Comparison of ENCODE assay signal across 10 cellular contexts in genomic region chr17:52383493-52384100, GRCh38.
DNase-seq lines count a peak whose midpoint lies in the region; ATAC-seq and TF ChIP-seq lines count a peak whose summit lies in the region.
"Had no signal": no experiment of that assay in that cellular context is flagged by ENCODE, and none has a peak within 500 bp of the region (broad histone marks: within the 10 kb centered on the region; RNA-seq: fewer than 3 reads in every experiment).

No MANE protein-coding gene starts in this region.

- no peaks in the 10 kb centered on the region for H3K27me3 Mint-ChIP-seq in endothelial cell (ENCODE audit: unreplicated experiment)
- no peaks in the 10 kb centered on the region for H3K27me3 Mint-ChIP-seq in nephron progenitor cell (ENCODE audit: low read depth, poor library complexity)
- H3K27me3 Mint-ChIP-seq: dendritic cell treated with granulocyte-macrophage colony-stimulating factor and Interleukin-4, amounts not matched to agents 40 ng/mL and 50 ng/mL, for 4 days had no signal

- peak; percentile 92 for TF ChIP-seq CTCF in 22Rv1 (IDR thresholded peaks at IDR 0.05)
- peak; percentile 56 for TF ChIP-seq CTCF in GM10248 (IDR thresholded peaks at IDR 0.05; ENCODE audit: control extremely low read depth, extremely low read depth, low read depth, missing control alignments)
- TF ChIP-seq CTCF in Peyer's patch (IDR thresholded peaks at IDR 0.05) = peak in 4 of 6 experiments; percentile 8 to 35 (median 30)
- peak; percentile 41 for TF ChIP-seq CTCF in endothelial cell (IDR thresholded peaks at IDR 0.05; ENCODE audit: unreplicated experiment)
- TF ChIP-seq CTCF in nephron progenitor cell (IDR thresholded peaks at IDR 0.05) = peak; percentile 83

- H3K36me3 Mint-ChIP-seq in endothelial cell (ENCODE audit: low read depth, unreplicated experiment) = no peaks in the 10 kb centered on the region
- H3K36me3 Mint-ChIP-seq in nephron progenitor cell (ENCODE audit: low read depth) = no peaks in the 10 kb centered on the region
- H3K36me3 Mint-ChIP-seq: stimulated activated effector memory CD8-positive, alpha-beta T cell treated with anti-CD3 and anti-CD28 coated beads, Interleukin-12 subunit alpha, Interleukin-12 subunit beta, amount 100 ng/mL, for 72 hours had no signal

- H3K27ac Mint-ChIP-seq in endothelial cell (ENCODE audit: unreplicated experiment) (no peak overlapping the region), nephron progenitor cell (no peak overlapping the region)
- H3K27ac Mint-ChIP-seq: dendritic cell treated with granulocyte-macrophage colony-stimulating factor and Interleukin-4, amounts not matched to agents 40 ng/mL and 50 ng/mL, for 4 days; stimulated activated effector memory CD8-positive, alpha-beta T cell treated with anti-CD3 and anti-CD28 coated beads, Interleukin-12 subunit alpha, Interleukin-12 subunit beta, amount 100 ng/mL, for 72 hours had no signal

- H3K27ac ChIP-seq in 22Rv1 = no peak overlapping the region
- no peak overlapping the region for H3K27ac ChIP-seq in Peyer's patch

- no peaks in the 10 kb centered on the region for H3K27me3 ChIP-seq in Peyer's patch

- no peaks in the 10 kb centered on the region for H3K36me3 ChIP-seq in Peyer's patch

- H3K4me1 ChIP-seq in Peyer's patch = no peaks in the 10 kb centered on the region

- H3K9me3 ChIP-seq in Peyer's patch = no peaks in the 10 kb centered on the region

- CTCF ChIA-PET in GM10248 (lab: Yijun Ruan, JAX) = interaction anchor here (0.6 to 3.7 kb wide), 6 partner anchors 9 to 705 kb away, joined by 3 to 18 read pairs (median 4); no protein-coding TSS in a partner anchor

- POLR2A ChIA-PET in GM10248 (lab: Yijun Ruan, JAX) = no interaction called here

- no peak for TF ChIP-seq POLR2A in Peyer's patch (IDR thresholded peaks at IDR 0.05)

- H3K4me1 Mint-ChIP-seq in endothelial cell (ENCODE audit: unreplicated experiment) = no peaks in the 10 kb centered on the region
- H3K4me1 Mint-ChIP-seq in nephron progenitor cell = no peaks in the 10 kb centered on the region
- H3K4me1 Mint-ChIP-seq: stimulated activated effector memory CD8-positive, alpha-beta T cell treated with anti-CD3 and anti-CD28 coated beads, Interleukin-12 subunit alpha, Interleukin-12 subunit beta, amount 100 ng/mL, for 72 hours had no signal

- ATAC-seq in HG02571 (IDR thresholded peaks at IDR 0.05; ENCODE audit: unreplicated experiment) (no peak), GM18517 (IDR thresholded peaks at IDR 0.05; ENCODE audit: unreplicated experiment) (no peak)
- ATAC-seq: stimulated activated effector memory CD8-positive, alpha-beta T cell treated with anti-CD3 and anti-CD28 coated beads, Interleukin-12 subunit alpha, Interleukin-12 subunit beta, amount 100 ng/mL, for 72 hours had no signal

- DNase-seq in GM10248 (ENCODE audit: extremely low spot score) (peak; percentile 9), HuH-7.5 (ENCODE audit: low spot score) (peak; percentile 20), Peyer's patch (peak in 1 of 3 donors; percentile 48), endothelial cell (ENCODE audit: low spot score) (peak; percentile 63), nephron progenitor cell (peak; percentile 65)

- no peak overlapping the region for H3K4me3 Mint-ChIP-seq in endothelial cell (ENCODE audit: unreplicated experiment)
- no peak overlapping the region for H3K4me3 Mint-ChIP-seq in nephron progenitor cell
- H3K4me3 Mint-ChIP-seq: dendritic cell treated with granulocyte-macrophage colony-stimulating factor and Interleukin-4, amounts not matched to agents 40 ng/mL and 50 ng/mL, for 4 days; stimulated activated effector memory CD8-positive, alpha-beta T cell treated with anti-CD3 and anti-CD28 coated beads, Interleukin-12 subunit alpha, Interleukin-12 subunit beta, amount 100 ng/mL, for 72 hours had no signal

- H3K9me3 Mint-ChIP-seq in endothelial cell (ENCODE audit: unreplicated experiment) = no peaks in the 10 kb centered on the region
- no peaks in the 10 kb centered on the region for H3K9me3 Mint-ChIP-seq in nephron progenitor cell
- H3K9me3 Mint-ChIP-seq: dendritic cell treated with granulocyte-macrophage colony-stimulating factor and Interleukin-4, amounts not matched to agents 40 ng/mL and 50 ng/mL, for 4 days had no signal

- H3K4me3 ChIP-seq in Peyer's patch = no peak overlapping the region

Comparison
In these comparisons a context has a peak if more than half of its experiments do, and no peak if none do; other contexts are left out.
1. CTCF ChIP-seq: peak in every context shown above with its lines; median percentile 92 in 22Rv1; 83 in nephron progenitor cell; 56 in GM10248; 41 in endothelial cell; 30 in Peyer's patch.